In genomic region chr7:33904680-33905388, GRCh38 we compare ENCODE assay signal across 8 cellular contexts. TPM values are rescaled to one million over a fixed set of nuclear protein-coding genes. Genes with fewer than 3 reads are reported as not detected.
A peak's percentile ranks its signal among the peaks of the same experiment; 100 is the strongest.
DNase-seq lines count a peak whose midpoint lies in the region; ATAC-seq and TF ChIP-seq lines count a peak whose summit lies in the region.

No MANE protein-coding gene starts in this region.

- H3K27ac Mint-ChIP-seq in naive thymus-derived CD4-positive, alpha-beta T cell: no peak overlapping the region

- H3K4me3 Mint-ChIP-seq in naive thymus-derived CD4-positive, alpha-beta T cell: peak overlapping the region in 9 of 10 donors; percentile 33 to 83 (median 63)

- H3K4me1 Mint-ChIP-seq in naive thymus-derived CD4-positive, alpha-beta T cell: peaks cover 7 to 15% (median 10%) of the 10 kb centered on the region in 7 donors

- H3K4me1 ChIP-seq in naive thymus-derived CD4-positive, alpha-beta T cell (ENCODE audit: control insufficient read depth in 2 of 2, insufficient read depth in 2 of 2, low read length in 2 of 2): peaks cover 0 to 4% of the 10 kb centered on the region in 2 donors
- H3K4me1 ChIP-seq in aorta (ENCODE audit: control insufficient read depth in 1 of 2, insufficient read depth in 2 of 2, low read length in 2 of 2): peaks cover 0 to 3% of the 10 kb centered on the region in 2 donors

- peak; percentile 70 for DNase-seq in EH (ENCODE audit: low read depth)
- DNase-seq in WERI-Rb-1: peak; percentile 40
- peak; percentile 48 for DNase-seq in fibroblast of mammary gland (ENCODE audit: low read depth)
- DNase-seq in naive thymus-derived CD4-positive, alpha-beta T cell: peak in 1 of 9 donors; percentile 23
- peak in 1 of 2 donors; percentile 83 for DNase-seq in aorta
- no peak for DNase-seq in NK-92 treated with Interleukin-12 subunit alpha and Interleukin-12 subunit beta, amount 100 ng/mL, for 24 hours (lab: John Stamatoyannopoulos, UW)
- DNase-seq in kidney glomerular epithelial cell (lab: John Stamatoyannopoulos, UW): no peak

- H3K9me3 ChIP-seq in WERI-Rb-1 (ENCODE audit: severe bottlenecking) (no peaks in the 10 kb centered on the region), aorta (ENCODE audit: control insufficient read depth, low read length) (no peaks in the 10 kb centered on the region)
- H3K9me3 ChIP-seq in naive thymus-derived CD4-positive, alpha-beta T cell (ENCODE audit: control insufficient read depth in 2 of 3, low read length in 3 of 3): no peaks in the 10 kb centered on the region

- CTCF ChIA-PET in naive thymus-derived CD4-positive, alpha-beta T cell (lab: Charles Lee): no interaction called here

- H3K4me3 ChIP-seq in WERI-Rb-1 (ENCODE audit: low read depth, low read length): peak overlapping the region; percentile 82
- peak overlapping the region; percentile 76 for H3K4me3 ChIP-seq in fibroblast of mammary gland (ENCODE audit: control insufficient read depth, low read depth, low read length)
- no peak overlapping the region for H3K4me3 ChIP-seq in naive thymus-derived CD4-positive, alpha-beta T cell (ENCODE audit: low read length)
- peak overlapping the region; percentile 27 to 47 for H3K4me3 ChIP-seq in aorta (ENCODE audit: low read length in 2 of 2)

- TF ChIP-seq CTCF in WERI-Rb-1 (IDR thresholded peaks at IDR 0.05; ENCODE audit: low read depth, low read length) (peak; percentile 13; the same call in 1 of the 2 replicates), fibroblast of mammary gland (conservative IDR thresholded peaks at IDR 0.05; ENCODE audit: control insufficient read depth, insufficient read depth, low read depth, low read length) (no peak)

- H3K36me3 ChIP-seq in WERI-Rb-1: no peaks in the 10 kb centered on the region
- H3K36me3 ChIP-seq in naive thymus-derived CD4-positive, alpha-beta T cell (ENCODE audit: control insufficient read depth in 2 of 3, insufficient read depth in 3 of 3, low read length in 3 of 3): no peaks in the 10 kb centered on the region
- no peaks in the 10 kb centered on the region for H3K36me3 ChIP-seq in aorta (ENCODE audit: control insufficient read depth in 1 of 2, insufficient read depth in 2 of 2, low read length in 1 of 2)

- peaks cover 68 to 83% (median 76%) of the 10 kb centered on the region in 5 donors for H3K27me3 Mint-ChIP-seq in naive thymus-derived CD4-positive, alpha-beta T cell

- POLR2A ChIA-PET in naive thymus-derived CD4-positive, alpha-beta T cell (lab: Charles Lee): no interaction called here

- ATAC-seq in HG02759 (IDR thresholded peaks at IDR 0.05; ENCODE audit: unreplicated experiment): peak; percentile 63
- ATAC-seq in naive thymus-derived CD4-positive, alpha-beta T cell: peak; percentile 36
- ATAC-seq in aorta (ENCODE audit: low FRiP score): peak; percentile 83

- H3K36me3 Mint-ChIP-seq in naive thymus-derived CD4-positive, alpha-beta T cell: no peaks in the 10 kb centered on the region

- intact Hi-C loops in naive thymus-derived CD4-positive, alpha-beta T cell (cut with micrococcal nuclease): no loop called here
- intact Hi-C loops in aorta (cut with DNase I): no loop called here

- H3K27ac ChIP-seq in WERI-Rb-1: no peak overlapping the region
- no peak overlapping the region for H3K27ac ChIP-seq in naive thymus-derived CD4-positive, alpha-beta T cell (ENCODE audit: low read depth, low read length)
- no peak overlapping the region for H3K27ac ChIP-seq in aorta (ENCODE audit: low read depth in 1 of 2, low read length in 2 of 2)

- H3K27me3 ChIP-seq in WERI-Rb-1 (ENCODE audit: insufficient read depth, low read depth, severe bottlenecking) (peaks cover 18% of the 10 kb centered on the region), aorta (ENCODE audit: control insufficient read depth in 1 of 2, insufficient read depth in 2 of 2, low read length in 1 of 2) (no peaks in the 10 kb centered on the region)
- peaks cover 4 to 13% of the 10 kb centered on the region in 2 donors for H3K27me3 ChIP-seq in naive thymus-derived CD4-positive, alpha-beta T cell (ENCODE audit: control insufficient read depth in 2 of 2, insufficient read depth in 2 of 2, low read length in 2 of 2)

- WGBS in aorta, 2 donors: 0 to 1% methylated on average over 50 to 66 of the region's 66 CpGs

- H3K9me3 Mint-ChIP-seq in naive thymus-derived CD4-positive, alpha-beta T cell: no peaks in the 10 kb centered on the region

RNA-seq across cellular contexts. Expression of gene BMPER, which starts 0.5 kb away (rescaled TPM):
- under 1 TPM in 3 of 5 experiments, not detected in 2; 0.37 to 0.81 (median 0.44) TPM for total RNA-seq in naive thymus-derived CD4-positive, alpha-beta T cell
- polyA plus RNA-seq in naive thymus-derived CD4-positive, alpha-beta T cell: not detected
- total RNA-seq in aorta: 10 to 100 TPM in 1 of 2 donors, 1 to 10 TPM in 1; 2.2 to 14.0 TPM
- polyA plus RNA-seq in aorta: 1 to 10 TPM in 1 of 2 donors, under 1 TPM in 1; 0.88 to 1.1 TPM

Comparison
In these comparisons a context has a peak if more than half of its experiments do, and no peak if none do; other contexts are left out.
1. DNase-seq: peak in EH (single experiment), WERI-Rb-1 (single experiment) and fibroblast of mammary gland (single experiment); none in NK-92 treated with Interleukin-12 subunit alpha and Interleukin-12 subunit beta, amount 100 ng/mL, for 24 hours (single experiment) and kidney glomerular epithelial cell (single experiment).
2. Peak in every context shown above with its lines, with median percentiles within 50 percentile points of each other: ATAC-seq.